In genomic region chrX:95703696-95704095, GRCh38 we compare ENCODE assay signal across 16 cellular contexts.
"Had no signal": no experiment of that assay in that cellular context is flagged by ENCODE, and none has a peak within 500 bp of the region (broad histone marks: within the 10 kb centered on the region; RNA-seq: fewer than 3 reads in every experiment).

No MANE protein-coding gene starts in this region.

- H3K9me3 Mint-ChIP-seq: activated CD4-positive, alpha-beta T cell treated with anti-CD3 and anti-CD28 coated beads, Interleukin-2, amount 10 ng/mL, durations not matched to agents 24 days and 14 days had no signal

- H3K4me3 Mint-ChIP-seq: activated CD4-positive, alpha-beta T cell treated with anti-CD3 and anti-CD28 coated beads, Interleukin-2, amount 10 ng/mL, durations not matched to agents 24 days and 14 days; activated naive CD4-positive, alpha-beta T cell treated with anti-CD3 and anti-CD28 coated beads for 36 hours; activated T-helper 17 cell treated with anti-CD3 and anti-CD28 coated beads, Interleukin-2, amount 50 U/mL, for 72 hours; natural killer cell; stimulated activated effector memory CD8-positive, alpha-beta T cell treated with anti-CD3 and anti-CD28 coated beads, Interleukin-12 subunit alpha, Interleukin-12 subunit beta, amount 100 ng/mL, for 72 hours; WTC11 had no signal

- H3K27ac Mint-ChIP-seq: activated CD4-positive, alpha-beta T cell treated with anti-CD3 and anti-CD28 coated beads, Interleukin-2, amount 10 ng/mL, durations not matched to agents 24 days and 14 days; activated naive CD4-positive, alpha-beta T cell treated with anti-CD3 and anti-CD28 coated beads for 36 hours; activated T-helper 17 cell treated with anti-CD3 and anti-CD28 coated beads, Interleukin-2, amount 50 U/mL, for 72 hours; natural killer cell; stimulated activated effector memory CD8-positive, alpha-beta T cell treated with anti-CD3 and anti-CD28 coated beads, Interleukin-12 subunit alpha, Interleukin-12 subunit beta, amount 100 ng/mL, for 72 hours; WTC11 had no signal

- H3K9me3 ChIP-seq: right atrium auricular region, uterus had no signal

- H3K27me3 ChIP-seq: right atrium auricular region, tibial artery, uterus had no signal

- FAIRE-seq: endothelial cell of umbilical vein, islet of Langerhans had no signal

- H3K4me3 ChIP-seq: coronary artery, right atrium auricular region, tibial artery, uterus had no signal

- DNase-seq: activated CD4-positive, alpha-beta T cell treated with anti-CD3 and anti-CD28 coated beads, Interleukin-2, amount 10 ng/mL, durations not matched to agents 24 days and 14 days; activated CD8-positive, alpha-beta memory T cell treated with anti-CD3 and anti-CD28 coated beads for 24 hours; activated naive CD4-positive, alpha-beta T cell treated with anti-CD3 and anti-CD28 coated beads for 36 hours; caudate nucleus; effector CD4-positive, alpha-beta T cell; natural killer cell; tibial artery; uterus had no signal

- H3K27ac ChIP-seq: coronary artery, right atrium auricular region, tibial artery, uterus had no signal

- H3K4me1 ChIP-seq: right atrium auricular region, tibial artery, uterus had no signal

- H3K36me3 Mint-ChIP-seq: natural killer cell; stimulated activated effector memory CD8-positive, alpha-beta T cell treated with anti-CD3 and anti-CD28 coated beads, Interleukin-12 subunit alpha, Interleukin-12 subunit beta, amount 100 ng/mL, for 72 hours; WTC11 had no signal

- H3K27me3 Mint-ChIP-seq: activated CD4-positive, alpha-beta T cell treated with anti-CD3 and anti-CD28 coated beads, Interleukin-2, amount 10 ng/mL, durations not matched to agents 24 days and 14 days; activated T-helper 17 cell treated with anti-CD3 and anti-CD28 coated beads, Interleukin-2, amount 50 U/mL, for 72 hours had no signal

- H3K4me1 Mint-ChIP-seq: activated CD4-positive, alpha-beta T cell treated with anti-CD3 and anti-CD28 coated beads, Interleukin-2, amount 10 ng/mL, durations not matched to agents 24 days and 14 days; activated T-helper 17 cell treated with anti-CD3 and anti-CD28 coated beads, Interleukin-2, amount 50 U/mL, for 72 hours; natural killer cell; stimulated activated effector memory CD8-positive, alpha-beta T cell treated with anti-CD3 and anti-CD28 coated beads, Interleukin-12 subunit alpha, Interleukin-12 subunit beta, amount 100 ng/mL, for 72 hours; WTC11 had no signal

- H3K36me3 ChIP-seq: right atrium auricular region, tibial artery, uterus had no signal

- ATAC-seq: activated T-helper 17 cell treated with anti-CD3 and anti-CD28 coated beads, Interleukin-2, amount 50 U/mL, for 72 hours; left lobe of liver; natural killer cell; stimulated activated effector memory CD8-positive, alpha-beta T cell treated with anti-CD3 and anti-CD28 coated beads, Interleukin-12 subunit alpha, Interleukin-12 subunit beta, amount 100 ng/mL, for 72 hours; WTC11 had no signal
